8 cellular contexts compared by ENCODE assay signal in the genomic region with DNA sequence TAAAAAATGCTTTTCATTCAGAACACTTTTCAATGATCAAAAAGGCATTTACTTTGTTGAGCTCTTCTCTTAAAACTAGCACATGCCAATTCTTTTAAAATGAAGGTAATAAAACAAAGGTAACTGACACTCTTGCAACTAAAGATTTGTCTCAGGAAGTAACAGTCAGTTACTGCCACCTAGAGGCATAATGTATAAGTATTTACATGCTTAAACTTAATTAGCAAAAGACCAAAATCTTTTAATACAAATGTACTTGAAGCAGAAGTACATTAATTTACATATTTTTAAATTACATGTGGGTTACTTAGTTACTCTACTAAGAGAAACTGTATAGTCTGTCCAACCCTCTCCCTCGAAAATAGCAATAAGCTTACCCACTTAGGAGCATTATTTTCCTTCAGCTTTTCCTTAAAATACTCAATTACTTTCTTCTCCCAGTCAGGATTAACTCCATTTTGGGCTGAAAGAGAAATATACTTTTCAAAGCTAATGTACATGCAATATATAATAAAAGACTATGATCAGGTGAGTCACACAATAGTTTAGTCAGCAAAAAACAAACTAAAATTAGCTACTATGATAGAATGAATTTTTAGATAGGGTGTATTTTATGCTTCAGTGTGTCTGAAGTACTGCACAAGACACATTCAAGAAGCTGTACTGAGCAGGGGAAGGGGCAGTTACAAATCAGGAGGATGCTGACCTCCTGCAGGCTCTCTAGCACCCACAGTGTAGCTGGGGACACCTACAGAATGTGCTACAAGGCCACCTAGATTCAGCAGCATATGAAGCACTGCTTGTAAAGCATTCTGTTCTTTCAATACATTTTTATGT. TPM values are rescaled to one million over a fixed set of nuclear protein-coding genes. Genes with fewer than 3 reads are reported as not detected.
DNase-seq lines count a peak whose midpoint lies in the region; ATAC-seq, FAIRE-seq and TF ChIP-seq lines count a peak whose summit lies in the region.

No MANE protein-coding gene starts in this region.

- H3K9me3 ChIP-seq in A549, result no peaks in the 10 kb centered on the region
- H3K9me3 ChIP-seq in aorta (ENCODE audit: control insufficient read depth, low read length), result no peaks in the 10 kb centered on the region

- H3K36me3 ChIP-seq in aorta (ENCODE audit: control insufficient read depth in 1 of 2, insufficient read depth in 2 of 2, low read length in 1 of 2), result no peaks in the 10 kb centered on the region

- peak; percentile 80 for TF ChIP-seq CTCF in A549 (IDR thresholded peaks at IDR 0.05)
- TF ChIP-seq CTCF in cardiac fibroblast (IDR thresholded peaks at IDR 0.05; ENCODE audit: low read depth, low read length), result peak; percentile 43

- WGBS in A549 (ENCODE audit: missing lambda C conversion rate), result 31% methylated on average over 1 of the region's 1 CpG
- WGBS in aorta, 2 donors, result 63 to 72% methylated on average over 1 of the region's 1 CpG

- CTCF ChIA-PET in A549 (lab: Yijun Ruan, JAX), result interaction anchor here (0.6 to 7.2 kb wide), 62 partner anchors 8 to 662 kb away, joined by 3 to 102 read pairs (median 4); partner anchors contain the start of genes INPP5F, MCMBP, SEC23IP and TIAL1

- intact Hi-C loops in aorta (cut with DNase I) (loop anchor here (2.0 to 5.0 kb wide), 3 partner anchors 109 to 252 kb away; no protein-coding TSS in a partner anchor), sciatic nerve (cut with DNase I) (loop anchor here (10.0 kb wide), 2 partner anchors 105 to 175 kb away; no protein-coding TSS in a partner anchor)

- FAIRE-seq in A549 (lab: Jason Lieb, UNC), result peak; percentile 73

- DNase-seq in A549 (ENCODE audit: low read depth in 1 of 2, low spot score in 1 of 2) (peak; percentile 24 to 47), ELR (ENCODE audit: low read depth) (peak; percentile 71), NCI-H748 (lab: John Stamatoyannopoulos, UW; ENCODE audit: unreplicated experiment) (peak; percentile 25), cardiac fibroblast (ENCODE audit: low read depth in 2 of 2) (peak; percentile 67 to 74), memory B cell (ENCODE audit: low spot score in 2 of 2) (peak in 1 of 2 donors; percentile 47), aorta (no peak), sciatic nerve (ENCODE audit: low spot score) (no peak)

- peaks cover 10% of the 10 kb centered on the region for H3K4me1 Mint-ChIP-seq in memory B cell

- peak; percentile 68 to 75 for TF ChIP-seq RAD21 in A549 (conservative IDR thresholded peaks at IDR 0.05 in 1 of 2, IDR thresholded peaks at IDR 0.05 in 1 of 2)

- peak in 1 of 2 experiments; percentile 63; a peak in 3 of 6 replicates for ATAC-seq in A549
- peak; percentile 59 for ATAC-seq in memory B cell (ENCODE audit: low read depth)
- no peak for ATAC-seq in HG03039 (IDR thresholded peaks at IDR 0.05; ENCODE audit: unreplicated experiment)
- ATAC-seq in aorta (ENCODE audit: low FRiP score), result no peak
- ATAC-seq in sciatic nerve, result no peak

- H3K27me3 ChIP-seq in aorta (ENCODE audit: control insufficient read depth in 1 of 2, insufficient read depth in 2 of 2, low read length in 1 of 2), result no peaks in the 10 kb centered on the region

- H3K9me3 Mint-ChIP-seq in memory B cell, result peaks cover 3% of the 10 kb centered on the region

- POLR2A ChIA-PET in A549 (lab: Yijun Ruan, JAX), result interaction anchor here (1.4 kb wide), 1 partner anchor 13 kb away, joined by 5 read pairs; the partner anchor contains the start of gene MCMBP

- H3K27ac ChIP-seq in A549 (no peak overlapping the region), aorta (ENCODE audit: low read depth in 1 of 2, low read length in 2 of 2) (no peak overlapping the region)

- H3K4me3 ChIP-seq in A549, result no peak overlapping the region
- H3K4me3 ChIP-seq in cardiac fibroblast (replicated peaks in 1 of 2; ENCODE audit: low read depth in 2 of 2, low read length in 2 of 2), result no peak overlapping the region
- H3K4me3 ChIP-seq in aorta (ENCODE audit: low read length in 2 of 2), result no peak overlapping the region

- no peak for TF ChIP-seq POLR2A in A549 (IDR thresholded peaks at IDR 0.05; ENCODE audit: low read length)

- TF ChIP-seq EP300 in A549 (IDR thresholded peaks at IDR 0.05), result no peak

- H3K4me1 ChIP-seq in A549, result peaks cover 15% of the 10 kb centered on the region
- H3K4me1 ChIP-seq in aorta (ENCODE audit: control insufficient read depth in 1 of 2, insufficient read depth in 2 of 2, low read length in 2 of 2), result no peaks in the 10 kb centered on the region

- H3K27ac Mint-ChIP-seq in memory B cell, result no peak overlapping the region

- H3K36me3 Mint-ChIP-seq in memory B cell, result peaks cover 14% of the 10 kb centered on the region

- H3K4me2 ChIP-seq in A549, result 0 out of 3 replicates have a peak overlapping the region, but pooled peaks have one; percentile 11

- no peaks in the 10 kb centered on the region for H3K27me3 Mint-ChIP-seq in memory B cell

- no peak overlapping the region for H3K4me3 Mint-ChIP-seq in memory B cell

TF ChIP-seq in A549, 52 proteins besides CTCF, POLR2A, EP300 and RAD21:
- TF ChIP-seq NR3C1 (IDR thresholded peaks at IDR 0.05) (no peak), MAFK (IDR thresholded peaks at IDR 0.05; ENCODE audit: partially characterized antibody) (peak; percentile 84), CHD2 (IDR thresholded peaks at IDR 0.05; ENCODE audit: low read length, partially characterized antibody) (no peak), SMC3 (IDR thresholded peaks at IDR 0.05) (peak; percentile 61)

RNA-seq across cellular contexts. Expression of gene MCMBP, which starts 13.0 kb away (rescaled TPM):
- polyA plus RNA-seq in A549 (2011; rRNA removed) (109 and 113 TPM in 2 replicates), A549 (2017; fragmentation: RNase III; extraction: RNeasy Plus Mini Kit Qiagen cat#74134 plus additional on column Dnase treatment) (57.3 to 61.9 TPM (median 58.6 TPM) in 3 replicates), aorta (10 to 100 TPM; 17.4 to 21.5 TPM)
- 60.1 and 65.2 TPM in 2 replicates for polyA plus RNA-seq in A549 (2012; cell fraction: cytosol; rRNA removed)
- 31.0 and 47.8 TPM in 2 replicates for polyA plus RNA-seq in A549 (2012; cell fraction: nucleus; rRNA removed)
- polyA minus RNA-seq in A549 (2011; rRNA and poly(A)+ RNA removed), result 62.0 and 62.7 TPM in 2 replicates
- total RNA-seq in aorta (10 to 100 TPM; 44.7 to 46.1 TPM), sciatic nerve (52.1 TPM)

RNA-seq across cellular contexts. Expression of gene SEC23IP, which starts 32.9 kb away (rescaled TPM):
- polyA plus RNA-seq in A549 (2011; rRNA removed), result 62.5 and 75.6 TPM in 2 replicates
- 17.0 and 24.6 TPM in 2 replicates for polyA plus RNA-seq in A549 (2012; cell fraction: cytosol; rRNA removed)
- polyA plus RNA-seq in A549 (2012; cell fraction: nucleus; rRNA removed), result 21.5 and 26.2 TPM in 2 replicates
- 44.9 to 61.9 TPM (median 55.6 TPM) in 3 replicates for polyA plus RNA-seq in A549 (2017; fragmentation: RNase III; extraction: RNeasy Plus Mini Kit Qiagen cat#74134 plus additional on column Dnase treatment)
- polyA minus RNA-seq in A549 (2011; rRNA and poly(A)+ RNA removed), result 157 and 227 TPM in 2 replicates
- 10 to 100 TPM; 48.4 to 52.0 TPM for total RNA-seq in aorta
- polyA plus RNA-seq in aorta, result 1 to 10 TPM; 7.2 to 9.0 TPM
- 45.6 TPM for total RNA-seq in sciatic nerve

Comparison
In these comparisons a context has a peak if more than half of its experiments do, and no peak if none do; other contexts are left out.
1. DNase-seq: peak in A549 (2 of 2), ELR (single experiment), NCI-H748 (single experiment) and cardiac fibroblast (2 of 2); none in aorta (0 of 2) and sciatic nerve (single experiment).